8 cellular contexts compared by ENCODE assay signal in the genomic region with DNA sequence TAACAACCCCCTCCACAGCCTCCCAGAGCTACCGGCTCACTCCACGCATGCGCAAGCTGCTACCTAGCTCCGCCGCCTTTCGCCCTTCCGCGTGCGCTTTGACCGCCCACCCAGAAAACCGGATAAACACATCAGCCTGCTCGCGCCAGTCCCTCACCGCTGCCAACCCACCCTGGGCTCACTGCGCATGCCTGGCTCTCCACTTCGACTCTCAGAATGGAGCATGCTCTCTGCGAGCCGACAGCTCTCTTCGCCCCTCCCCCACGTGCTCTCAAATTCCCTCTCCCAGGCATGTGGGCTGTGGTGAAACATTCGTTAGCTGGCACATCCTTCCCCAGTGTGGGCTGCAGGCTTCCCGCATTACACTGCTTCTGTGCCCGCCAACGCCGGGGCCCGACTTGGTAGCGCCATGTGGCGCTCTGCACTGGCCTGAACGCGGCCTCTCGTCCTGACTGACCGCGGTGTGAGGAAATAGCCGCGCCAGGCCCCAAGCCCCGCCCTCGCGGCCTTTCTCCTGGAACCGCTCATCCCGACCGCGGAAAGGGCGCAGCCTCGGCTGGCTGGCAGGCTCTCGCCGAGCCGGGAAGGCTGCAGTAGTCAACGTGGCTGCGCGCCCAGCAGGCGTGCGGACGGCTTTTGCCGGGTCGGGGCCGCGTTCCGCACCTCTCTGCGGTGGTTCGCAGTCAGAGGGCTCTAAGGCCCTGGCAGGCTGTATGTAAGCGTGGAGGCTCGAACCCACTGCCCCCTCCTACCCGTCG.
DNase-seq lines count a peak whose midpoint lies in the region; ATAC-seq and TF ChIP-seq lines count a peak whose summit lies in the region.

No MANE protein-coding gene starts in this region.

- peaks cover 24% of the 10 kb centered on the region for H3K4me1 ChIP-seq in OCI-LY3 (ENCODE audit: low read length)

- ATAC-seq in GM21528 (IDR thresholded peaks at IDR 0.05; ENCODE audit: low FRiP score, unreplicated experiment), result peak; percentile 67

- peak overlapping the region; percentile 92 for H3K4me3 ChIP-seq in OCI-LY3 (ENCODE audit: low read length)

- no peak for TF ChIP-seq CTCF in OCI-LY3 (IDR thresholded peaks at IDR 0.05; ENCODE audit: low read depth, low read length)

- H3K79me2 ChIP-seq in OCI-LY3 (ENCODE audit: low read length), result peaks cover 51% of the 10 kb centered on the region

- no peaks in the 10 kb centered on the region for H3K27me3 ChIP-seq in OCI-LY3 (ENCODE audit: low read depth, low read length)

- peak overlapping the region; percentile 95 for H3K27ac ChIP-seq in OCI-LY3 (ENCODE audit: low read length)

- peak overlapping the region; percentile 91 for H2AFZ ChIP-seq in OCI-LY3 (ENCODE audit: low read depth, low read length)

- H3K9me3 ChIP-seq in OCI-LY3 (ENCODE audit: insufficient read depth, low read length), result no peaks in the 10 kb centered on the region

- peaks cover 36% of the 10 kb centered on the region for H4K20me1 ChIP-seq in OCI-LY3 (ENCODE audit: insufficient read depth, low read length)

- H3K4me2 ChIP-seq in OCI-LY3 (ENCODE audit: low read length), result peak overlapping the region; percentile 97

- peak; percentile 100 for DNase-seq in DMS 273 treated with DMSO at 0.1 percent for 48 hours (lab: John Stamatoyannopoulos, UW)
- peak; percentile 98 for DNase-seq in HuH-7.5 (ENCODE audit: low spot score)
- peak; percentile 100 for DNase-seq in activated T-cell treated with anti-CD3 and anti-CD28 coated beads for 24 hours (ENCODE audit: low read depth)
- DNase-seq in epidermal melanocyte (ENCODE audit: insufficient read length, low spot score), result peak; percentile 97
- DNase-seq in middle frontal gyrus (ENCODE audit: extremely low spot score, low spot score), result peak; percentile 96
- peak; percentile 97 to 99 for DNase-seq in stimulated activated CD8-positive, alpha-beta memory T cell treated with anti-CD3 and anti-CD28 coated beads, Interleukin-2, amount 100 ng/mL, for 1 hour (ENCODE audit: low read depth in 2 of 2)

- peak overlapping the region; percentile 89 for H3K9ac ChIP-seq in OCI-LY3 (ENCODE audit: low read length)

- peaks cover 21% of the 10 kb centered on the region for H3K36me3 ChIP-seq in OCI-LY3 (replicated peaks; ENCODE audit: low read depth, low read length)

Comparison
In these comparisons a context has a peak if more than half of its experiments do, and no peak if none do; other contexts are left out.
1. Peak in every context shown above with its lines: DNase-seq, ATAC-seq, H3K4me3 ChIP-seq and H3K27ac ChIP-seq.